8 cellular contexts compared by ENCODE assay signal in the genomic region with DNA sequence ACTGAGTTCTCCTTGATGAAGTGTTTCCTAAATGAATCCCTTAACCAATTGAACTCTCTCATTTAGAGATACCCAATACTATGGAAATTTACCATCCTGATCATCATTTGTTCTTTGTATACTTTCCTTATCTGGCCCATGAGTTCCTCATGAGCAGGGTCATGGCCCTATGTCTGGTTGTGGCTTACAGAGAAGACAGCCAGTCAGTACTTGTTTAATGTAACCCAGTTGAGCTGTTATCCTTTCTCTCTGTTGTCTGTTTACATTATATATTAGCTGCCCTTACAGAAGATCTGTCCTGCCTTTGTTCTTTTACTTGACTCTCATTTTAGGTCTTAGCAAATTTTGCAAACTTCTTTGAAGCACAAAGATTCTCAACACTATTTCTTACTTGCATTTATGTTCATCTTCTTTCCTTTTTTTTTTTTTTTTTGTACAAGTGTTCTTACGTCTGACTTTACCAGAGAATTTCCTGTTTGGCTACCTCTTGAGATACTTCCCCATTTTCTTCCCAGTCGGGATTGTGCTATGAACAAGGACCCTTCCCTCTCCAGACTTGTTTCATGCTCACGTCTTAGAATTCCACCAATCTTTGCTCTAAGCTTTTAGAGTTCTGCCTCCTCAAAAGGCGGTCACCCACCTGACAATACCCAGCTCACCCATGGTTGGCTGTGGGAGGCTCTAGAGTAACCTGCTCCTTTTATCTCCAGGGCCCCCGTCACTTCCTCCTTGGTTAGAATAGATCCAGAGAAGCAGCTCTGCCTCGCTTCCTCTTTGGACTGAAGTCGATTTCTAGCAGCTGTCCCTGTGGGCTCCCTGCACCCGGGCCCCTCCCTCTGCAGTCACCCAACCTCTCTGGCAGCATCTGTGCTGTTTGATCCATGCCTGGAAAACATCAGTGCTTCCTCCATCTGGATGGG.
DNase-seq lines count a peak whose midpoint lies in the region; ATAC-seq lines count a peak whose summit lies in the region.

No MANE protein-coding gene starts in this region.

- DNase-seq in RPMI8226 (peak; percentile 78), NCI-H187 treated with DMSO at 0.1 percent for 48 hours (lab: John Stamatoyannopoulos, UW) (no peak), HuH-7.5 (ENCODE audit: low spot score) (no peak), NCI-H345 treated with DMSO at 0.1 percent for 48 hours (lab: John Stamatoyannopoulos, UW; ENCODE audit: unreplicated experiment) (no peak)
- DNase-seq in effector CD4-positive, alpha-beta T cell = peak; percentile 8
- peak; percentile 21 for DNase-seq in stimulated activated CD4-positive, alpha-beta T cell treated with anti-CD3 and anti-CD28 coated beads, Interleukin-12 subunit alpha, Interleukin-12 subunit beta, amount 100 ng/mL, for 4 hours
- no peak for DNase-seq in T-helper 2 cell treated with Interferon-gamma antibody and Interleukin-4, amounts not matched to agents 5 μg/mL and 100 μg/mL, for 36 hours (ENCODE audit: low spot score)

- ATAC-seq in GM18868 (IDR thresholded peaks at IDR 0.05; ENCODE audit: unreplicated experiment) = peak; percentile 50

- no peaks in the 10 kb centered on the region for H3K27me3 Mint-ChIP-seq in T-helper 2 cell treated with Interferon-gamma antibody and Interleukin-4, amounts not matched to agents 5 μg/mL and 100 μg/mL, for 36 hours (ENCODE audit: low read depth)

- H3K4me3 Mint-ChIP-seq in T-helper 2 cell treated with Interferon-gamma antibody and Interleukin-4, amounts not matched to agents 5 μg/mL and 100 μg/mL, for 36 hours = no peak overlapping the region

- H3K27ac Mint-ChIP-seq in T-helper 2 cell treated with Interferon-gamma antibody and Interleukin-4, amounts not matched to agents 5 μg/mL and 100 μg/mL, for 36 hours = no peak overlapping the region

- no peaks in the 10 kb centered on the region for H3K36me3 Mint-ChIP-seq in T-helper 2 cell treated with Interferon-gamma antibody and Interleukin-4, amounts not matched to agents 5 μg/mL and 100 μg/mL, for 36 hours (ENCODE audit: low read depth)

- H3K4me1 Mint-ChIP-seq in T-helper 2 cell treated with Interferon-gamma antibody and Interleukin-4, amounts not matched to agents 5 μg/mL and 100 μg/mL, for 36 hours (ENCODE audit: low read depth) = peaks cover 9% of the 10 kb centered on the region

- no peaks in the 10 kb centered on the region for H3K9me3 Mint-ChIP-seq in T-helper 2 cell treated with Interferon-gamma antibody and Interleukin-4, amounts not matched to agents 5 μg/mL and 100 μg/mL, for 36 hours

Comparison
In these comparisons a context has a peak if more than half of its experiments do, and no peak if none do; other contexts are left out.
1. DNase-seq: peak in RPMI8226 (single experiment), effector CD4-positive, alpha-beta T cell (single experiment) and stimulated activated CD4-positive, alpha-beta T cell treated with anti-CD3 and anti-CD28 coated beads, Interleukin-12 subunit alpha, Interleukin-12 subunit beta, amount 100 ng/mL, for 4 hours (single experiment); none in NCI-H187 treated with DMSO at 0.1 percent for 48 hours (single experiment), HuH-7.5 (single experiment), T-helper 2 cell treated with Interferon-gamma antibody and Interleukin-4, amounts not matched to agents 5 μg/mL and 100 μg/mL, for 36 hours (single experiment) and NCI-H345 treated with DMSO at 0.1 percent for 48 hours (single experiment).